13 cellular contexts compared by ENCODE assay signal in genomic region chr16:14307059-14307531, GRCh38.
DNase-seq lines count a peak whose midpoint lies in the region; ATAC-seq and TF ChIP-seq lines count a peak whose summit lies in the region.
"Had no signal": no experiment of that assay in that cellular context is flagged by ENCODE, and none has a peak within 500 bp of the region (broad histone marks: within the 10 kb centered on the region; RNA-seq: fewer than 3 reads in every experiment).

No MANE protein-coding gene starts in this region.

- H2AFZ ChIP-seq in osteoblast (ENCODE audit: low read length) = peak overlapping the region; percentile 25

- H4K20me1 ChIP-seq in osteoblast (ENCODE audit: insufficient read depth, low read length) = peaks cover 30% of the 10 kb centered on the region

- H3K36me3 ChIP-seq in osteoblast (ENCODE audit: insufficient read depth, low read length) = no peaks in the 10 kb centered on the region
- H3K36me3 ChIP-seq: HAP-1 had no signal

- H3K9me3 Mint-ChIP-seq in stimulated activated naive CD8-positive, alpha-beta T cell treated with anti-CD3 and anti-CD28 coated beads, Interleukin-15, Interleukin-2, amounts not matched to agents 100 ng/mL and 50 ng/mL, for 24 hours = no peaks in the 10 kb centered on the region
- H3K9me3 Mint-ChIP-seq in chondrocyte (ENCODE audit: low read depth) = no peaks in the 10 kb centered on the region
- H3K9me3 Mint-ChIP-seq: activated T-cell treated with anti-CD3 and anti-CD28 coated beads, Interleukin-2, amount 50 U/mL, for 24 hours had no signal

- peaks cover 41% of the 10 kb centered on the region for H3K4me1 Mint-ChIP-seq in stimulated activated naive CD8-positive, alpha-beta T cell treated with anti-CD3 and anti-CD28 coated beads, Interleukin-15, Interleukin-2, amounts not matched to agents 100 ng/mL and 50 ng/mL, for 24 hours (ENCODE audit: low read depth)
- H3K4me1 Mint-ChIP-seq in chondrocyte (ENCODE audit: low read depth) = peaks cover 85% of the 10 kb centered on the region

- H3K36me3 Mint-ChIP-seq in stimulated activated naive CD8-positive, alpha-beta T cell treated with anti-CD3 and anti-CD28 coated beads, Interleukin-15, Interleukin-2, amounts not matched to agents 100 ng/mL and 50 ng/mL, for 24 hours (ENCODE audit: low read depth) = no peaks in the 10 kb centered on the region
- H3K36me3 Mint-ChIP-seq in chondrocyte (ENCODE audit: low read depth) = no peaks in the 10 kb centered on the region

- H3K9me3 ChIP-seq in osteoblast (ENCODE audit: low read depth, low read length) = no peaks in the 10 kb centered on the region
- H3K9me3 ChIP-seq: HAP-1 had no signal

- no peaks in the 10 kb centered on the region for H3K27me3 ChIP-seq in osteoblast (ENCODE audit: insufficient read depth, low read length)

- no peak for ATAC-seq in stimulated activated naive CD8-positive, alpha-beta T cell treated with anti-CD3 and anti-CD28 coated beads, Interleukin-15, Interleukin-2, amounts not matched to agents 100 U/mL and 50 U/mL, for 24 hours
- ATAC-seq in HG02852 (IDR thresholded peaks at IDR 0.05; ENCODE audit: unreplicated experiment) (no peak), GM18520 (IDR thresholded peaks at IDR 0.05; ENCODE audit: unreplicated experiment) (no peak)

- H3K4me2 ChIP-seq in osteoblast (ENCODE audit: insufficient read depth, low read length) = peak overlapping the region; percentile 68

- no peak for DNase-seq in stimulated activated naive CD8-positive, alpha-beta T cell treated with anti-CD3 and anti-CD28 coated beads, Interleukin-15, Interleukin-2, amounts not matched to agents 100 U/mL and 50 U/mL, for 24 hours
- DNase-seq in chondrocyte (ENCODE audit: low spot score) (no peak), osteoblast (ENCODE audit: insufficient read length, low spot score, missing footprints) (peak; percentile 51), HuH-7 (ENCODE audit: low spot score) (no peak), NCI-H2196 (lab: John Stamatoyannopoulos, UW; ENCODE audit: unreplicated experiment) (no peak)
- DNase-seq: activated T-cell treated with anti-CD3 and anti-CD28 coated beads, Interleukin-2, amount 50 U/mL, for 24 hours; NCI-H1417; NK-92 treated with Interleukin-12 subunit alpha and Interleukin-12 subunit beta, amount 100 ng/mL, for 24 hours; stimulated activated CD4-positive, alpha-beta T cell treated with anti-CD3 and anti-CD28 coated beads, Interleukin-1b, Interleukin-23, amount 100 ng/mL, for 48 hours had no signal

- peak overlapping the region; percentile 88 for H3K27ac ChIP-seq in osteoblast (ENCODE audit: low read depth, low read length)

- H3K4me3 Mint-ChIP-seq in stimulated activated naive CD8-positive, alpha-beta T cell treated with anti-CD3 and anti-CD28 coated beads, Interleukin-15, Interleukin-2, amounts not matched to agents 100 ng/mL and 50 ng/mL, for 24 hours = no peak overlapping the region
- H3K4me3 Mint-ChIP-seq in chondrocyte (ENCODE audit: unreplicated experiment) = peak overlapping the region; percentile 16
- H3K4me3 Mint-ChIP-seq: activated T-cell treated with anti-CD3 and anti-CD28 coated beads, Interleukin-2, amount 50 U/mL, for 24 hours had no signal

- H3K27me3 Mint-ChIP-seq in stimulated activated naive CD8-positive, alpha-beta T cell treated with anti-CD3 and anti-CD28 coated beads, Interleukin-15, Interleukin-2, amounts not matched to agents 100 ng/mL and 50 ng/mL, for 24 hours = peaks cover 15% of the 10 kb centered on the region
- H3K27me3 Mint-ChIP-seq in chondrocyte (ENCODE audit: low read depth) = no peaks in the 10 kb centered on the region

- H3K27ac Mint-ChIP-seq in stimulated activated naive CD8-positive, alpha-beta T cell treated with anti-CD3 and anti-CD28 coated beads, Interleukin-15, Interleukin-2, amounts not matched to agents 100 ng/mL and 50 ng/mL, for 24 hours = peak overlapping the region; percentile 31
- peak overlapping the region; percentile 96 for H3K27ac Mint-ChIP-seq in chondrocyte (ENCODE audit: unreplicated experiment)
- H3K27ac Mint-ChIP-seq: activated T-cell treated with anti-CD3 and anti-CD28 coated beads, Interleukin-2, amount 50 U/mL, for 24 hours had no signal

- TF ChIP-seq CTCF in chondrocyte (IDR thresholded peaks at IDR 0.05) (no peak), osteoblast (IDR thresholded peaks at IDR 0.05; ENCODE audit: extremely low read depth, low read depth, low read length) (no peak)

- H3K4me3 ChIP-seq in osteoblast (ENCODE audit: insufficient read depth, low read length) = peak overlapping the region; percentile 15
- H3K4me3 ChIP-seq: HAP-1 had no signal

- peaks cover 65% of the 10 kb centered on the region for H3K4me1 ChIP-seq in osteoblast (ENCODE audit: insufficient read depth, low read length)

- peaks cover 92% of the 10 kb centered on the region for H3K79me2 ChIP-seq in osteoblast (ENCODE audit: insufficient read depth, low read length)
